In the genomic region with DNA sequence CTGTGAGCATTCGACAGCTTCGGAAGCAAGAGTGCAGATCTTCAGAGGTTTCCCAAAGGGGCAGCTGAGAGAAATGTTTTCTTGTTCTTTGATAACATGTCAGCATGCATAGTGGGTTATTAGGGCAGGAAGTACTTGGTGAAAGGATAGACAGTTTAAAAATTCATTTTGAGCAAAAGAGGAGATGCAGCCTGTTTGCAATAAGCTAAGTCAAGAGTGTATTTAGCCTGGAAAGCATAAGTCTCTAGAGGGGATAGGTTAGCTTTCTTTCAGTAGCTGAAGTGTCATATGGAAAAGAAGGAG, we compare ENCODE assay signal across 9 cellular contexts. TPM values are rescaled to one million over a fixed set of nuclear protein-coding genes. Genes with fewer than 3 reads are reported as not detected.
"Had no signal": no experiment of that assay in that cellular context is flagged by ENCODE, and none has a peak within 500 bp of the region (broad histone marks: within the 10 kb centered on the region; RNA-seq: fewer than 3 reads in every experiment).

No MANE protein-coding gene starts in this region.

- DNase-seq: GDM1, GF-D8 had no signal

- ATAC-seq: GM12878 had no signal

- H3K4me3 ChIP-seq: GM12878 had no signal

- FAIRE-seq: G401.6, GM12878, GM12891, GM12892, GM18507, GM19239 had no signal

RNA-seq across cellular contexts. Expression of a gene that starts 7.4 kb away (rescaled TPM):
- total RNA-seq: G401, GM12878 had no signal
- polyA plus RNA-seq: GM12878 had no signal
